ENCODE assay signal across 36 cellular contexts in genomic region chr1:6252374-6252710, GRCh38. TPM values are rescaled to one million over a fixed set of nuclear protein-coding genes. Genes with fewer than 3 reads are reported as not detected.
"Had no signal": no experiment of that assay in that cellular context is flagged by ENCODE, and none has a peak within 500 bp of the region (broad histone marks: within the 10 kb centered on the region; RNA-seq: fewer than 3 reads in every experiment).

No MANE protein-coding gene starts in this region.

- H3K36me3 ChIP-seq: adrenal gland, brain microvascular endothelial cell, breast epithelium had no signal

- H3K27ac ChIP-seq: adrenal gland, body of pancreas, brain microvascular endothelial cell, breast epithelium, VCaP had no signal

- H3K4me3 ChIP-seq: adrenal gland, body of pancreas, breast epithelium had no signal

- DNase-seq: activated B cell treated with CpG ODN at 0.5 μM for 24 hours; activated CD4-positive, alpha-beta memory T cell treated with anti-CD3 and anti-CD28 coated beads for 36 hours; activated CD4-positive, alpha-beta T cell treated with anti-CD3 and anti-CD28 coated beads for 4 hours; activated CD4-positive, alpha-beta T cell treated with anti-CD3 and anti-CD28 coated beads, Interleukin-2, amount 10 ng/mL, durations not matched to agents 24 days and 14 days; activated CD4-positive, alpha-beta T cell treated with anti-CD3 and anti-CD28 coated beads, Interleukin-2, amount 50 U/mL, for 1 hour; activated CD4-positive, alpha-beta T cell treated with anti-CD3 and anti-CD28 coated beads, Interleukin-2, amount 50 U/mL, for 4 hours; activated CD4-positive, CD25-positive, alpha-beta regulatory T cell treated with anti-CD3 and anti-CD28 coated beads, Interleukin-2, amount 50 U/mL, for 72 hours; activated CD8-positive, alpha-beta memory T cell treated with anti-CD3 and anti-CD28 coated beads, Interleukin-2, amount 50 U/mL, for 4 hours; activated CD8-positive, alpha-beta T cell treated with anti-CD3 and anti-CD28 coated beads for 36 hours; activated effector memory CD4-positive, alpha-beta T cell treated with anti-CD3 and anti-CD28 coated beads, Interleukin-2, amount 50 U/mL, for 16 hours; activated gamma-delta T cell treated with Interleukin-2 at 50 U/mL for 16 hours; activated naive CD4-positive, alpha-beta T cell; activated naive CD4-positive, alpha-beta T cell treated with anti-CD3 and anti-CD28 coated beads for 36 hours; activated naive CD4-positive, alpha-beta T cell treated with anti-CD3 and anti-CD28 coated beads, Interleukin-2, amount 50 U/mL, for 16 hours; activated T-cell treated with anti-CD3 and anti-CD28 coated beads for 4 hours; activated T-cell treated with anti-CD3 and anti-CD28 coated beads, Interleukin-2, amount 50 U/mL, for 1 hour; activated T-cell treated with anti-CD3 and anti-CD28 coated beads, Interleukin-2, amount 50 U/mL, for 4 hours; activated T-cell treated with anti-CD3 and anti-CD28 coated beads, Interleukin-2, amount 50 U/mL, for 72 hours; adrenal gland; amniotic stem cell; aorta; body of pancreas; brain microvascular endothelial cell; caudate nucleus; cerebellar nuclear complex; T-helper 1 cell; T-helper 2 cell; T-helper 9 cell had no signal

- H3K27me3 ChIP-seq: body of pancreas had no signal

- H3K9me3 ChIP-seq: adrenal gland, body of pancreas, breast epithelium had no signal

- H3K4me1 ChIP-seq: breast epithelium had no signal

- ATAC-seq: activated CD8-positive, alpha-beta T cell treated with anti-CD3 and anti-CD28 coated beads for 36 hours; activated naive CD4-positive, alpha-beta T cell treated with anti-CD3 and anti-CD28 coated beads, Interleukin-2, amount 50 U/mL, for 72 hours; activated T-cell treated with anti-CD3 and anti-CD28 coated beads, Interleukin-2, amount 50 U/mL, for 4 hours; activated T-cell treated with anti-CD3 and anti-CD28 coated beads, Interleukin-2, amount 50 U/mL, for 72 hours; activated T-helper 17 cell treated with anti-CD3 and anti-CD28 coated beads, Interleukin-2, amount 50 U/mL, for 72 hours; body of pancreas had no signal

RNA-seq across cellular contexts. Expression of gene HES3, which starts 8.4 kb away (rescaled TPM):
- total RNA-seq: activated B cell treated with CpG ODN at 0.5 μM for 24 hours; activated CD4-positive, alpha-beta memory T cell treated with anti-CD3 and anti-CD28 coated beads for 36 hours; activated CD4-positive, alpha-beta T cell treated with anti-CD3 and anti-CD28 coated beads, Interleukin-2, amount 10 ng/mL, durations not matched to agents 24 days and 14 days; activated CD8-positive, alpha-beta memory T cell treated with anti-CD3 and anti-CD28 coated beads for 36 hours; activated CD8-positive, alpha-beta T cell treated with anti-CD3 and anti-CD28 coated beads for 36 hours; activated naive CD4-positive, alpha-beta T cell treated with anti-CD3 and anti-CD28 coated beads for 36 hours; activated naive CD4-positive, alpha-beta T cell treated with anti-CD3 and anti-CD28 coated beads, Interleukin-2, amount 50 U/mL, for 72 hours; activated T-cell treated with anti-CD3 and anti-CD28 coated beads, Interleukin-2, amount 50 U/mL, for 4 hours; activated T-cell treated with anti-CD3 and anti-CD28 coated beads, Interleukin-2, amount 50 U/mL, for 72 hours; activated T-helper 1 cell treated with anti-CD3 and anti-CD28 coated beads, Interleukin-12 subunit alpha, Interleukin-12 subunit beta, Interleukin-2, Interleukin-4 antibody, amounts not matched to agents 30 ng/mL and 10 ng/mL and 1 ng/mL, durations not matched to agents 14 hours and 24 hours and 36 hours; activated T-helper 17 cell treated with anti-CD3 and anti-CD28 coated beads, Interleukin-2, amount 50 U/mL, for 72 hours; adrenal gland; aorta; astrocyte; body of pancreas; breast epithelium; chondrocyte had no signal
- polyA plus RNA-seq: adrenal gland, aorta had no signal
